In genomic region chr2:133733856-133734255, GRCh38 we compare ENCODE assay signal across 22 cellular contexts.
DNase-seq lines count a peak whose midpoint lies in the region; ATAC-seq and TF ChIP-seq lines count a peak whose summit lies in the region.
"Had no signal": no experiment of that assay in that cellular context is flagged by ENCODE, and none has a peak within 500 bp of the region (broad histone marks: within the 10 kb centered on the region; RNA-seq: fewer than 3 reads in every experiment).

No MANE protein-coding gene starts in this region.

- H3K36me3 ChIP-seq in GM23338 (ENCODE audit: insufficient read depth) = no peaks in the 10 kb centered on the region
- H3K36me3 ChIP-seq: left lung, stomach, upper lobe of left lung had no signal

- ATAC-seq in GM23338 = no peak
- no peak for ATAC-seq in HG03135 (IDR thresholded peaks at IDR 0.05; ENCODE audit: unreplicated experiment)
- ATAC-seq in HG03521 (IDR thresholded peaks at IDR 0.05; ENCODE audit: unreplicated experiment) = no peak
- ATAC-seq: left lung had no signal

- 0 out of 2 replicates have a peak overlapping the region, but pooled peaks have one; percentile 28 for H2AFZ ChIP-seq in GM23338

- H3K79me2 ChIP-seq in GM23338 (replicated peaks; ENCODE audit: insufficient read depth) = no peaks in the 10 kb centered on the region

- DNase-seq in AG04449 (ENCODE audit: low read depth, low spot score) (peak; percentile 94), GM23338 (ENCODE audit: low spot score) (no peak), astrocyte of the hippocampus (ENCODE audit: low read depth, low spot score) (peak; percentile 89), islet precursor cell (peak; percentile 71), CD14-positive monocyte (ENCODE audit: low spot score) (no peak)
- no peak for DNase-seq in activated naive CD4-positive, alpha-beta T cell (lab: John Stamatoyannopoulos, UW)
- DNase-seq: ACHN; activated CD4-positive, CD25-positive, alpha-beta regulatory T cell treated with anti-CD3 and anti-CD28 coated beads, Interleukin-2, amount 50 U/mL, for 72 hours; amniotic stem cell; COR-L47; foreskin keratinocyte; left lung; NCI-H1417 treated with DMSO at 0.1 percent for 48 hours; NCI-H2171 treated with DMSO at 0.1 percent for 48 hours; NCI-H82; stimulated activated CD4-positive, alpha-beta T cell treated with anti-CD3 and anti-CD28 coated beads, Interleukin-2, amount 100 ng/mL, for 48 hours; stomach; T-helper 9 cell; upper lobe of left lung had no signal

- H3K27me3 ChIP-seq in GM23338 (ENCODE audit: insufficient read depth) = no peaks in the 10 kb centered on the region
- H3K27me3 ChIP-seq: foreskin keratinocyte, left lung, stomach, upper lobe of left lung had no signal

- intact Hi-C loops in CD14-positive monocyte (cut with micrococcal nuclease) = no loop called here

- no peaks in the 10 kb centered on the region for H3K4me1 Mint-ChIP-seq in GM23338
- no peaks in the 10 kb centered on the region for H3K4me1 Mint-ChIP-seq in CD14-positive monocyte

- CTCF ChIA-PET in AG04449 (lab: Yijun Ruan, JAX) = no interaction called here

- H3K4me1 ChIP-seq in GM23338 (ENCODE audit: insufficient read depth) = no peaks in the 10 kb centered on the region
- H3K4me1 ChIP-seq: foreskin keratinocyte, left lung, stomach, upper lobe of left lung had no signal

- H4K20me1 ChIP-seq in GM23338 (replicated peaks; ENCODE audit: insufficient read depth) = no peaks in the 10 kb centered on the region

- H3K4me3 Mint-ChIP-seq in GM23338 (no peak overlapping the region), CD14-positive monocyte (no peak overlapping the region)

- POLR2A ChIA-PET in AG04449 (lab: Yijun Ruan, JAX) = no interaction called here

- H3F3A ChIP-seq in GM23338 (replicated peaks; ENCODE audit: low read depth) = no peaks in the 10 kb centered on the region

- H3K4me2 ChIP-seq in GM23338 = no peak overlapping the region

- H3K27ac Mint-ChIP-seq in GM23338 (no peak overlapping the region), CD14-positive monocyte (no peak overlapping the region)

- H3K27me3 Mint-ChIP-seq in GM23338 (ENCODE audit: insufficient read depth, low read depth, poor library complexity) (peaks cover 5% of the 10 kb centered on the region), CD14-positive monocyte (ENCODE audit: low read depth in 3 of 3) (peaks cover 0 to 2% (median 0%) of the 10 kb centered on the region in 3 donors)

- H3K4me3 ChIP-seq in AG04449 (ENCODE audit: low read depth, low read length) (no peak overlapping the region), GM23338 (no peak overlapping the region)
- H3K4me3 ChIP-seq: left lung, SK-N-MC, stomach, upper lobe of left lung had no signal

- peaks cover 10% of the 10 kb centered on the region for H3K9me2 ChIP-seq in GM23338 (ENCODE audit: insufficient read depth)

- H3K27ac ChIP-seq in GM23338 (ENCODE audit: low read depth) = no peak overlapping the region
- H3K27ac ChIP-seq: foreskin keratinocyte, left lung, SK-N-MC, stomach, upper lobe of left lung had no signal

- H3K9me3 Mint-ChIP-seq in GM23338 = peaks cover 4% of the 10 kb centered on the region; the same call in 2 of the 3 replicates
- H3K9me3 Mint-ChIP-seq in CD14-positive monocyte = peaks cover 2 to 26% (median 4%) of the 10 kb centered on the region in 7 donors

- no peak for TF ChIP-seq CTCF in AG04449 (IDR thresholded peaks at IDR 0.05; ENCODE audit: insufficient read depth, low read length, missing control alignments)
- no peak for TF ChIP-seq CTCF in GM23338 (conservative IDR thresholded peaks at IDR 0.05; ENCODE audit: low read depth in 2 of 2)
- TF ChIP-seq CTCF in CD14-positive monocyte (IDR thresholded peaks at IDR 0.05) = no peak

- H3K36me3 Mint-ChIP-seq in GM23338 (ENCODE audit: low read depth) (no peaks in the 10 kb centered on the region), CD14-positive monocyte (no peaks in the 10 kb centered on the region)

TF ChIP-seq in GM23338, 12 proteins besides CTCF, POLR2A, EP300 and RAD21:
- TF ChIP-seq CREB1 (CRISPR knock-in tag; IDR thresholded peaks at IDR 0.05; ENCODE audit: low read depth) (no peak), JUNB (IDR thresholded peaks at IDR 0.05; ENCODE audit: unreplicated experiment) (no peak), ETS1 (IDR thresholded peaks at IDR 0.05) (no peak), EZH2phosphoT487 (IDR thresholded peaks at IDR 0.05; ENCODE audit: unreplicated experiment) (no peak), POLR2AphosphoS5 (IDR thresholded peaks at IDR 0.05; ENCODE audit: low read depth) (no peak), STAT1 (IDR thresholded peaks at IDR 0.05; ENCODE audit: unreplicated experiment) (no peak), ZNF462 (CRISPR knock-in tag; IDR thresholded peaks at IDR 0.05) (no peak)

Comparison
In these comparisons a context has a peak if more than half of its experiments do, and no peak if none do; other contexts are left out.
1. DNase-seq: peak in AG04449 (single experiment), astrocyte of the hippocampus (single experiment) and islet precursor cell (single experiment); none in GM23338 (single experiment), activated naive CD4-positive, alpha-beta T cell (0 of 4) and CD14-positive monocyte (single experiment).